Comparison of ENCODE assay signal across 1 cellular context in the genomic region with DNA sequence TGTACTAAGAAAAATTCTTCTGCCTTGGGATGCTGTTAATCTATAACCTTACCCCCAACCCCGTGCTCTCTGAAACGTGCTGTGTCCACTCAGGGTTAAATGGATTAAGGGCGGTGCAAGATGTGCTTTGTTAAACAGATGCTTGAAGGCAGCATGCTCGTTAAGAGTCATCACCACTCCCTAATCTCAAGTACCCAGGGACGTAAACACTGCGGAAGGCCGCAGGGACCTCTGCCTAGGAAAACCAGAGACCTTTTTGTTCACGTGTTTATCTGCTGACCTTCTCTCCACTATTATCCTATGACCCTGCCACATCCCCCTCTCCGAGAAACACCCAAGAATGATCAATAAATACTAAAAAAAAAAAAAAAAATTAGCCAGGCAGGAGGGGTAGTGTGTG.
TF ChIP-seq lines count a peak whose summit lies in the region.
"Not testable (repeated sequence)": the region's sequence is repeated elsewhere in the genome, so short reads cannot be mapped to it uniquely, and the experiment has no call there.

No MANE protein-coding gene starts in this region.

TF ChIP-seq in K562, 482 proteins besides CTCF, POLR2A, EP300 and RAD21:
- TF ChIP-seq HDAC1 (IDR thresholded peaks at IDR 0.05): peak in 1 of 2 experiments; percentile 54; a peak in 1 of 4 replicates
- TF ChIP-seq, protein P1, sequence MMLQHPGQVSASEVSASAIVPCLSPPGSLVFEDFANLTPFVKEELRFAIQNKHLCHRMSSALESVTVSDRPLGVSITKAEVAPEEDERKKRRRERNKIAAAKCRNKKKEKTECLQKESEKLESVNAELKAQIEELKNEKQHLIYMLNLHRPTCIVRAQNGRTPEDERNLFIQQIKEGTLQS (IDR thresholded peaks at IDR 0.05): peak; percentile 20; the same call in 1 of the 2 replicates
- TF ChIP-seq, protein P1 (CRISPR knock-in tag; conservative IDR thresholded peaks at IDR 0.05): not testable (repeated sequence)
- TF ChIP-seq NR2C1 (IDR thresholded peaks at IDR 0.05): peak; percentile 36; the same call in 1 of the 2 replicates
- peak; percentile 43 for TF ChIP-seq NR2C1 (tag; IDR thresholded peaks at IDR 0.05)
- TF ChIP-seq ZFX (CRISPR knock-in tag; IDR thresholded peaks at IDR 0.05): peak; percentile 19; the same call in 1 of the 2 replicates
- peak; percentile 59; the same call in 1 of the 2 replicates for TF ChIP-seq TAL1 (IDR thresholded peaks at IDR 0.05)
- 0 out of 2 replicates have a peak, but pooled peaks have one; percentile 17 for TF ChIP-seq GATAD2A (IDR thresholded peaks at IDR 0.05)
- peak; percentile 46; the same call in 1 of the 2 replicates for TF ChIP-seq EP400 (IDR thresholded peaks at IDR 0.05)
- peak; percentile 63 for TF ChIP-seq L3MBTL2 (IDR thresholded peaks at IDR 0.05)
- TF ChIP-seq, protein P2, sequence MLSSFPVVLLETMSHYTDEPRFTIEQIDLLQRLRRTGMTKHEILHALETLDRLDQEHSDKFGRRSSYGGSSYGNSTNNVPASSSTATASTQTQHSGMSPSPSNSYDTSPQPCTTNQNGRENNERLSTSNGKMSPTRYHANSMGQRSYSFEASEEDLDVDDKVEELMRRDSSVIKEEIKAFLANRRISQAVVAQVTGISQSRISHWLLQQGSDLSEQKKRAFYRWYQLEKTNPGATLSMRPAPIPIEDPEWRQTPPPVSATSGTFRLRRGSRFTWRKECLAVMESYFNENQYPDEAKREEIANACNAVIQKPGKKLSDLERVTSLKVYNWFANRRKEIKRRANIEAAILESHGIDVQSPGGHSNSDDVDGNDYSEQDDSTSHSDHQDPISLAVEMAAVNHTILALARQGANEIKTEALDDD (IDR thresholded peaks at IDR 0.05): peak; percentile 74
- TF ChIP-seq SOX6 (IDR thresholded peaks at IDR 0.05): peak; percentile 58
- TF ChIP-seq HDAC2 (IDR thresholded peaks at IDR 0.05): peak; percentile 27; the same call in 1 of the 2 replicates
- TF ChIP-seq, protein P3, sequence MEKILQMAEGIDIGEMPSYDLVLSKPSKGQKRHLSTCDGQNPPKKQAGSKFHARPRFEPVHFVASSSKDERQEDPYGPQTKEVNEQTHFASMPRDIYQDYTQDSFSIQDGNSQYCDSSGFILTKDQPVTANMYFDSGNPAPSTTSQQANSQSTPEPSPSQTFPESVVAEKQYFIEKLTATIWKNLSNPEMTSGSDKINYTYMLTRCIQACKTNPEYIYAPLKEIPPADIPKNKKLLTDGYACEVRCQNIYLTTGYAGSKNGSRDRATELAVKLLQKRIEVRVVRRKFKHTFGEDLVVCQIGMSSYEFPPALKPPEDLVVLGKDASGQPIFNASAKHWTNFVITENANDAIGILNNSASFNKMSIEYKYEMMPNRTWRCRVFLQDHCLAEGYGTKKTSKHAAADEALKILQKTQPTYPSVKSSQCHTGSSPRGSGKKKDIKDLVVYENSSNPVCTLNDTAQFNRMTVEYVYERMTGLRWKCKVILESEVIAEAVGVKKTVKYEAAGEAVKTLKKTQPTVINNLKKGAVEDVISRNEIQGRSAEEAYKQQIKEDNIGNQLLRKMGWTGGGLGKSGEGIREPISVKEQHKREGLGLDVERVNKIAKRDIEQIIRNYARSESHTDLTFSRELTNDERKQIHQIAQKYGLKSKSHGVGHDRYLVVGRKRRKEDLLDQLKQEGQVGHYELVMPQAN (IDR thresholded peaks at IDR 0.05; ENCODE audit: borderline replicate concordance): peak; percentile 38; the same call in 1 of the 2 replicates
- TF ChIP-seq, protein P4, sequence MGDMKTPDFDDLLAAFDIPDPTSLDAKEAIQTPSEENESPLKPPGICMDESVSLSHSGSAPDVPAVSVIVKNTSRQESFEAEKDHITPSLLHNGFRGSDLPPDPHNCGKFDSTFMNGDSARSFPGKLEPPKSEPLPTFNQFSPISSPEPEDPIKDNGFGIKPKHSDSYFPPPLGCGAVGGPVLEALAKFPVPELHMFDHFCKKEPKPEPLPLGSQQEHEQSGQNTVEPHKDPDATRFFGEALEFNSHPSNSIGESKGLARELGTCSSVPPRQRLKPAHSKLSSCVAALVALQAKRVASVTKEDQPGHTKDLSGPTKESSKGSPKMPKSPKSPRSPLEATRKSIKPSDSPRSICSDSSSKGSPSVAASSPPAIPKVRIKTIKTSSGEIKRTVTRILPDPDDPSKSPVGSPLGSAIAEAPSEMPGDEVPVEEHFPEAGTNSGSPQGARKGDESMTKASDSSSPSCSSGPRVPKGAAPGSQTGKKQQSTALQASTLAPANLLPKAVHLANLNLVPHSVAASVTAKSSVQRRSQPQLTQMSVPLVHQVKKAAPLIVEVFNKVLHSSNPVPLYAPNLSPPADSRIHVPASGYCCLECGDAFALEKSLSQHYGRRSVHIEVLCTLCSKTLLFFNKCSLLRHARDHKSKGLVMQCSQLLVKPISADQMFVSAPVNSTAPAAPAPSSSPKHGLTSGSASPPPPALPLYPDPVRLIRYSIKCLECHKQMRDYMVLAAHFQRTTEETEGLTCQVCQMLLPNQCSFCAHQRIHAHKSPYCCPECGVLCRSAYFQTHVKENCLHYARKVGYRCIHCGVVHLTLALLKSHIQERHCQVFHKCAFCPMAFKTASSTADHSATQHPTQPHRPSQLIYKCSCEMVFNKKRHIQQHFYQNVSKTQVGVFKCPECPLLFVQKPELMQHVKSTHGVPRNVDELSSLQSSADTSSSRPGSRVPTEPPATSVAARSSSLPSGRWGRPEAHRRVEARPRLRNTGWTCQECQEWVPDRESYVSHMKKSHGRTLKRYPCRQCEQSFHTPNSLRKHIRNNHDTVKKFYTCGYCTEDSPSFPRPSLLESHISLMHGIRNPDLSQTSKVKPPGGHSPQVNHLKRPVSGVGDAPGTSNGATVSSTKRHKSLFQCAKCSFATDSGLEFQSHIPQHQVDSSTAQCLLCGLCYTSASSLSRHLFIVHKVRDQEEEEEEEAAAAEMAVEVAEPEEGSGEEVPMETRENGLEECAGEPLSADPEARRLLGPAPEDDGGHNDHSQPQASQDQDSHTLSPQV (IDR thresholded peaks at IDR 0.05): peak; percentile 59; the same call in 1 of the 2 replicates
- TF ChIP-seq TCF3 (CRISPR knock-in tag; IDR thresholded peaks at IDR 0.05): peak; percentile 40; the same call in 1 of the 2 replicates
- peak in 1 of 2 experiments; percentile 64; a peak in 1 of 4 replicates for TF ChIP-seq KDM1A (IDR thresholded peaks at IDR 0.05)
- TF ChIP-seq CBFA2T2 (conservative IDR thresholded peaks at IDR 0.05): peak; percentile 68
- TF ChIP-seq CBFA2T3 (IDR thresholded peaks at IDR 0.05): peak; percentile 80
- peak; percentile 76 for TF ChIP-seq ARID1B (IDR thresholded peaks at IDR 0.05)
- 0 out of 2 replicates have a peak, but pooled peaks have one; percentile 17 for TF ChIP-seq EGR1 (conservative IDR thresholded peaks at IDR 0.05)
- peak; percentile 85 for TF ChIP-seq CXXC5 (CRISPR knock-in tag; IDR thresholded peaks at IDR 0.05)
- TF ChIP-seq, protein P5, sequence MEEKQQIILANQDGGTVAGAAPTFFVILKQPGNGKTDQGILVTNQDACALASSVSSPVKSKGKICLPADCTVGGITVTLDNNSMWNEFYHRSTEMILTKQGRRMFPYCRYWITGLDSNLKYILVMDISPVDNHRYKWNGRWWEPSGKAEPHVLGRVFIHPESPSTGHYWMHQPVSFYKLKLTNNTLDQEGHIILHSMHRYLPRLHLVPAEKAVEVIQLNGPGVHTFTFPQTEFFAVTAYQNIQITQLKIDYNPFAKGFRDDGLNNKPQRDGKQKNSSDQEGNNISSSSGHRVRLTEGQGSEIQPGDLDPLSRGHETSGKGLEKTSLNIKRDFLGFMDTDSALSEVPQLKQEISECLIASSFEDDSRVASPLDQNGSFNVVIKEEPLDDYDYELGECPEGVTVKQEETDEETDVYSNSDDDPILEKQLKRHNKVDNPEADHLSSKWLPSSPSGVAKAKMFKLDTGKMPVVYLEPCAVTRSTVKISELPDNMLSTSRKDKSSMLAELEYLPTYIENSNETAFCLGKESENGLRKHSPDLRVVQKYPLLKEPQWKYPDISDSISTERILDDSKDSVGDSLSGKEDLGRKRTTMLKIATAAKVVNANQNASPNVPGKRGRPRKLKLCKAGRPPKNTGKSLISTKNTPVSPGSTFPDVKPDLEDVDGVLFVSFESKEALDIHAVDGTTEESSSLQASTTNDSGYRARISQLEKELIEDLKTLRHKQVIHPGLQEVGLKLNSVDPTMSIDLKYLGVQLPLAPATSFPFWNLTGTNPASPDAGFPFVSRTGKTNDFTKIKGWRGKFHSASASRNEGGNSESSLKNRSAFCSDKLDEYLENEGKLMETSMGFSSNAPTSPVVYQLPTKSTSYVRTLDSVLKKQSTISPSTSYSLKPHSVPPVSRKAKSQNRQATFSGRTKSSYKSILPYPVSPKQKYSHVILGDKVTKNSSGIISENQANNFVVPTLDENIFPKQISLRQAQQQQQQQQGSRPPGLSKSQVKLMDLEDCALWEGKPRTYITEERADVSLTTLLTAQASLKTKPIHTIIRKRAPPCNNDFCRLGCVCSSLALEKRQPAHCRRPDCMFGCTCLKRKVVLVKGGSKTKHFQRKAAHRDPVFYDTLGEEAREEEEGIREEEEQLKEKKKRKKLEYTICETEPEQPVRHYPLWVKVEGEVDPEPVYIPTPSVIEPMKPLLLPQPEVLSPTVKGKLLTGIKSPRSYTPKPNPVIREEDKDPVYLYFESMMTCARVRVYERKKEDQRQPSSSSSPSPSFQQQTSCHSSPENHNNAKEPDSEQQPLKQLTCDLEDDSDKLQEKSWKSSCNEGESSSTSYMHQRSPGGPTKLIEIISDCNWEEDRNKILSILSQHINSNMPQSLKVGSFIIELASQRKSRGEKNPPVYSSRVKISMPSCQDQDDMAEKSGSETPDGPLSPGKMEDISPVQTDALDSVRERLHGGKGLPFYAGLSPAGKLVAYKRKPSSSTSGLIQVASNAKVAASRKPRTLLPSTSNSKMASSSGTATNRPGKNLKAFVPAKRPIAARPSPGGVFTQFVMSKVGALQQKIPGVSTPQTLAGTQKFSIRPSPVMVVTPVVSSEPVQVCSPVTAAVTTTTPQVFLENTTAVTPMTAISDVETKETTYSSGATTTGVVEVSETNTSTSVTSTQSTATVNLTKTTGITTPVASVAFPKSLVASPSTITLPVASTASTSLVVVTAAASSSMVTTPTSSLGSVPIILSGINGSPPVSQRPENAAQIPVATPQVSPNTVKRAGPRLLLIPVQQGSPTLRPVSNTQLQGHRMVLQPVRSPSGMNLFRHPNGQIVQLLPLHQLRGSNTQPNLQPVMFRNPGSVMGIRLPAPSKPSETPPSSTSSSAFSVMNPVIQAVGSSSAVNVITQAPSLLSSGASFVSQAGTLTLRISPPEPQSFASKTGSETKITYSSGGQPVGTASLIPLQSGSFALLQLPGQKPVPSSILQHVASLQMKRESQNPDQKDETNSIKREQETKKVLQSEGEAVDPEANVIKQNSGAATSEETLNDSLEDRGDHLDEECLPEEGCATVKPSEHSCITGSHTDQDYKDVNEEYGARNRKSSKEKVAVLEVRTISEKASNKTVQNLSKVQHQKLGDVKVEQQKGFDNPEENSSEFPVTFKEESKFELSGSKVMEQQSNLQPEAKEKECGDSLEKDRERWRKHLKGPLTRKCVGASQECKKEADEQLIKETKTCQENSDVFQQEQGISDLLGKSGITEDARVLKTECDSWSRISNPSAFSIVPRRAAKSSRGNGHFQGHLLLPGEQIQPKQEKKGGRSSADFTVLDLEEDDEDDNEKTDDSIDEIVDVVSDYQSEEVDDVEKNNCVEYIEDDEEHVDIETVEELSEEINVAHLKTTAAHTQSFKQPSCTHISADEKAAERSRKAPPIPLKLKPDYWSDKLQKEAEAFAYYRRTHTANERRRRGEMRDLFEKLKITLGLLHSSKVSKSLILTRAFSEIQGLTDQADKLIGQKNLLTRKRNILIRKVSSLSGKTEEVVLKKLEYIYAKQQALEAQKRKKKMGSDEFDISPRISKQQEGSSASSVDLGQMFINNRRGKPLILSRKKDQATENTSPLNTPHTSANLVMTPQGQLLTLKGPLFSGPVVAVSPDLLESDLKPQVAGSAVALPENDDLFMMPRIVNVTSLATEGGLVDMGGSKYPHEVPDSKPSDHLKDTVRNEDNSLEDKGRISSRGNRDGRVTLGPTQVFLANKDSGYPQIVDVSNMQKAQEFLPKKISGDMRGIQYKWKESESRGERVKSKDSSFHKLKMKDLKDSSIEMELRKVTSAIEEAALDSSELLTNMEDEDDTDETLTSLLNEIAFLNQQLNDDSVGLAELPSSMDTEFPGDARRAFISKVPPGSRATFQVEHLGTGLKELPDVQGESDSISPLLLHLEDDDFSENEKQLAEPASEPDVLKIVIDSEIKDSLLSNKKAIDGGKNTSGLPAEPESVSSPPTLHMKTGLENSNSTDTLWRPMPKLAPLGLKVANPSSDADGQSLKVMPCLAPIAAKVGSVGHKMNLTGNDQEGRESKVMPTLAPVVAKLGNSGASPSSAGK (IDR thresholded peaks at IDR 0.05): peak; percentile 54
- 0 out of 2 replicates have a peak, but pooled peaks have one; percentile 11 for TF ChIP-seq TEAD4 (IDR thresholded peaks at IDR 0.05; ENCODE audit: low read length)
- not testable (repeated sequence) for TF ChIP-seq TEAD4 (CRISPR knock-in tag; IDR thresholded peaks at IDR 0.05; ENCODE audit: borderline replicate concordance)
- TF ChIP-seq CTBP1 (IDR thresholded peaks at IDR 0.05; ENCODE audit: borderline replicate concordance): peak; percentile 42; the same call in 1 of the 2 replicates
- TF ChIP-seq NCOR1 (IDR thresholded peaks at IDR 0.05): peak; percentile 56; the same call in 1 of the 2 replicates
- TF ChIP-seq DMBX1 (CRISPR knock-in tag; IDR thresholded peaks at IDR 0.05; ENCODE audit: borderline replicate concordance): 0 out of 2 replicates have a peak, but pooled peaks have one; percentile 16
- peak; percentile 86 to 90 for TF ChIP-seq FOXK2 (conservative IDR thresholded peaks at IDR 0.05 in 1 of 2, IDR thresholded peaks at IDR 0.05 in 1 of 2; ENCODE audit: low read depth in 2 of 2)
- TF ChIP-seq BCOR (IDR thresholded peaks at IDR 0.05): 0 out of 2 replicates have a peak, but pooled peaks have one; percentile 19
- TF ChIP-seq SMARCA4 (IDR thresholded peaks at IDR 0.05): peak; percentile 49; the same call in 1 of the 2 replicates
- TF ChIP-seq SMARCE1 (IDR thresholded peaks at IDR 0.05): peak; percentile 66
- TF ChIP-seq DPF2 (IDR thresholded peaks at IDR 0.05): peak; percentile 69
- TF ChIP-seq, protein P6, sequence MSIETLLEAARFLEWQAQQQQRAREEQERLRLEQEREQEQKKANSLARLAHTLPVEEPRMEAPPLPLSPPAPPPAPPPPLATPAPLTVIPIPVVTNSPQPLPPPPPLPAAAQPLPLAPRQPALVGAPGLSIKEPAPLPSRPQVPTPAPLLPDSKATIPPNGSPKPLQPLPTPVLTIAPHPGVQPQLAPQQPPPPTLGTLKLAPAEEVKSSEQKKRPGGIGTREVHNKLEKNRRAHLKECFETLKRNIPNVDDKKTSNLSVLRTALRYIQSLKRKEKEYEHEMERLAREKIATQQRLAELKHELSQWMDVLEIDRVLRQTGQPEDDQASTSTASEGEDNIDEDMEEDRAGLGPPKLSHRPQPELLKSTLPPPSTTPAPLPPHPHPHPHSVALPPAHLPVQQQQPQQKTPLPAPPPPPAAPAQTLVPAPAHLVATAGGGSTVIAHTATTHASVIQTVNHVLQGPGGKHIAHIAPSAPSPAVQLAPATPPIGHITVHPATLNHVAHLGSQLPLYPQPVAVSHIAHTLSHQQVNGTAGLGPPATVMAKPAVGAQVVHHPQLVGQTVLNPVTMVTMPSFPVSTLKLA (conservative IDR thresholded peaks at IDR 0.05): peak; percentile 68 to 83
